Comparison of ENCODE assay signal across 11 cellular contexts in genomic region chr2:239394978-239395377, GRCh38.
"Had no signal": no experiment of that assay in that cellular context is flagged by ENCODE, and none has a peak within 500 bp of the region (broad histone marks: within the 10 kb centered on the region; RNA-seq: fewer than 3 reads in every experiment).

No MANE protein-coding gene starts in this region.

- H3K36me3 ChIP-seq: neutrophil, SJCRH30 had no signal

- DNase-seq: activated CD8-positive, alpha-beta memory T cell treated with anti-CD3 and anti-CD28 coated beads for 24 hours; caudate nucleus; effector CD4-positive, alpha-beta T cell; SJCRH30; SW 1271 had no signal

- ATAC-seq: stimulated activated effector memory CD8-positive, alpha-beta T cell treated with anti-CD3 and anti-CD28 coated beads, Interleukin-12 subunit alpha, Interleukin-12 subunit beta, amount 100 ng/mL, for 72 hours had no signal

- H3K4me1 ChIP-seq: SJCRH30 had no signal

- H3K27me3 ChIP-seq: neutrophil, SJCRH30, tibial nerve had no signal

- H3K27ac ChIP-seq: coronary artery, neutrophil, SJCRH30 had no signal

- H3K9me3 Mint-ChIP-seq: stimulated activated effector memory CD8-positive, alpha-beta T cell treated with anti-CD3 and anti-CD28 coated beads, Interleukin-12 subunit alpha, Interleukin-12 subunit beta, amount 100 ng/mL, for 72 hours; T-helper 2 cell treated with Interferon-gamma antibody and Interleukin-4, amounts not matched to agents 5 μg/mL and 100 μg/mL, for 36 hours had no signal

- H3K27ac Mint-ChIP-seq: stimulated activated effector memory CD8-positive, alpha-beta T cell treated with anti-CD3 and anti-CD28 coated beads, Interleukin-12 subunit alpha, Interleukin-12 subunit beta, amount 100 ng/mL, for 72 hours; T-helper 2 cell treated with Interferon-gamma antibody and Interleukin-4, amounts not matched to agents 5 μg/mL and 100 μg/mL, for 36 hours had no signal

- H3K4me2 ChIP-seq: smooth muscle cell had no signal

- H3K4me3 Mint-ChIP-seq: stimulated activated effector memory CD8-positive, alpha-beta T cell treated with anti-CD3 and anti-CD28 coated beads, Interleukin-12 subunit alpha, Interleukin-12 subunit beta, amount 100 ng/mL, for 72 hours; T-helper 2 cell treated with Interferon-gamma antibody and Interleukin-4, amounts not matched to agents 5 μg/mL and 100 μg/mL, for 36 hours had no signal

- H3K9me3 ChIP-seq: neutrophil, SJCRH30, tibial nerve had no signal

- H3K4me3 ChIP-seq: coronary artery, SJCRH30, smooth muscle cell, tibial nerve had no signal
